Comparison of ENCODE assay signal across 8 cellular contexts in the genomic region with DNA sequence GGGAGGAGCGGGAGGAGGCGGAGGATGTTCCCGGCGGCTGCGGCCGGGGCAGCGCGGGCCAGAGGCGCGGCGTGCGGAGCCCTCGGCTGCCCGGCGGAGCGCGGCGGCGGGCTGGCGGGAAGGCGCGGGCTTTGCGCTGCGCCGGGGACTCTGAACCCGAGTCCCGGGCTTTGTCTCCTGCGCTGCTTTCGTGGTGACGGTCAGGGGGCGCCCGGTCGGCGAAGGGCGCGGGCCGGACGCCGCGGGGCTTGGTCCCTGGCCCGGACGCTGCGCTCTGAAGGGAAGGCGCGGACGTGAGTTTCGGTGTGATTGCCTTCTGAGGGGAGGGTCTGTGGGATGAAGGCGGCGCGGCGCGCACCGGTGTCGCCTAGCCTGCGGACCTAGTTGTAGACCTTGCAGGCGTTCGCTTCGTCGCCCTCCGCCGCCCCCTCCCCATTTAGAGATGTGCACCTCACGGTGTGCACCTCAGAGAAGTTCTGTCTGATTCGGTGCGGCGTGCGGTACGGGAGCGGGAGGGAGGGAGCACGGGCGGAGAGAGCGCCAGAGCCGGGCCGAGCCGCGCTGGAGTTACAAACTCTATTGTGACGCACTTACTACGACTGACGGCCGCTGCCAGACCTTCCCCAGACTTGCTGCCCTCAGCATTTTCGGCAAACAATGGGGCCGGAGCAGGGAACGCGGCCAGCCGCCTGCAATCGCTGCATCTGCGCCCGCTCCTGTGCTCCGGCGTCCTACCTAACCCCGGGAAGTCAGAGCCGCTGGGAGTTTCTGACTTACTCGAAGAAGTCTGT. TPM values are rescaled to one million over a fixed set of nuclear protein-coding genes. Genes with fewer than 3 reads are reported as not detected.
DNase-seq lines count a peak whose midpoint lies in the region; ATAC-seq and TF ChIP-seq lines count a peak whose summit lies in the region.

No MANE protein-coding gene starts in this region.

- no peaks in the 10 kb centered on the region for H3K9me2 ChIP-seq in GM23248 (ENCODE audit: insufficient read depth)

- H3K9ac ChIP-seq in GM23248 (peak overlapping the region; percentile 76), stomach smooth muscle (ENCODE audit: low read length in 2 of 2) (peak overlapping the region; percentile 73 to 74)

- TF ChIP-seq CTCF in BJ (IDR thresholded peaks at IDR 0.05; ENCODE audit: insufficient read depth, low read depth, low read length) (no peak), esophagus muscularis mucosa (IDR thresholded peaks at IDR 0.05) (no peak)

- no peak for ATAC-seq in HG02885 (IDR thresholded peaks at IDR 0.05; ENCODE audit: poor library complexity, unreplicated experiment)

- H3K4me1 ChIP-seq in GM23248 (ENCODE audit: insufficient read depth) (no peaks in the 10 kb centered on the region), esophagus muscularis mucosa (peaks cover 38 to 51% (median 47%) of the 10 kb centered on the region in 4 donors), mononuclear cell (ENCODE audit: insufficient read depth, low read length) (peaks cover 52% of the 10 kb centered on the region), stomach smooth muscle (ENCODE audit: control insufficient read depth, insufficient read depth, low read length) (peaks cover 45% of the 10 kb centered on the region)

- TF ChIP-seq EP300 in esophagus muscularis mucosa (IDR thresholded peaks at IDR 0.05): no peak

- peak overlapping the region; percentile 91 for H3K4me3 ChIP-seq in BJ (ENCODE audit: low read depth, low read length)
- peak overlapping the region; percentile 77 for H3K4me3 ChIP-seq in GM23248
- H3K4me3 ChIP-seq in esophagus muscularis mucosa: peak overlapping the region; percentile 82 to 92 (median 84)
- peak overlapping the region; percentile 78 for H3K4me3 ChIP-seq in mononuclear cell (ENCODE audit: low read length)
- H3K4me3 ChIP-seq in stomach smooth muscle (ENCODE audit: low read length in 2 of 2): peak overlapping the region; percentile 85 to 89

- H3K27ac ChIP-seq in GM23248 (no peak overlapping the region), esophagus muscularis mucosa (replicated peaks in 1 of 4) (peak overlapping the region; percentile 81 to 89 (median 84)), stomach smooth muscle (ENCODE audit: low read length) (no peak overlapping the region)

- no peak for TF ChIP-seq POLR2A in esophagus muscularis mucosa (IDR thresholded peaks at IDR 0.05; ENCODE audit: low read depth)

- peak overlapping the region; percentile 91 for H2AFZ ChIP-seq in GM23248

- peak overlapping the region; percentile 97 for H3K4me2 ChIP-seq in GM23248 (ENCODE audit: unreplicated experiment)

- H4K20me1 ChIP-seq in GM23248 (ENCODE audit: insufficient read depth): no peaks in the 10 kb centered on the region

- H3K27me3 ChIP-seq in BJ (ENCODE audit: control insufficient read depth, insufficient read depth, low read length): no peaks in the 10 kb centered on the region
- H3K27me3 ChIP-seq in GM23248 (replicated peaks; ENCODE audit: insufficient read depth): peaks cover 13% of the 10 kb centered on the region
- H3K27me3 ChIP-seq in esophagus muscularis mucosa: peaks cover 0 to 28% (median 2%) of the 10 kb centered on the region in 4 donors
- peaks cover 29% of the 10 kb centered on the region for H3K27me3 ChIP-seq in mononuclear cell (ENCODE audit: insufficient read depth, low read length)
- peaks cover 12 to 33% of the 10 kb centered on the region in 2 donors for H3K27me3 ChIP-seq in stomach smooth muscle (ENCODE audit: control insufficient read depth in 1 of 2, insufficient read depth in 2 of 2, low read length in 2 of 2)

- CTCF ChIA-PET in BJ (lab: Yijun Ruan, JAX): interaction anchor here (0.6 kb wide), 2 partner anchors 545 to 548 kb away, joined by 3 read pairs; no protein-coding TSS in a partner anchor

- no peaks in the 10 kb centered on the region for H3K79me2 ChIP-seq in GM23248 (ENCODE audit: insufficient read depth)

- no peaks in the 10 kb centered on the region for H3K9me3 ChIP-seq in GM23248 (ENCODE audit: low read depth)
- H3K9me3 ChIP-seq in esophagus muscularis mucosa: no peaks in the 10 kb centered on the region
- H3K9me3 ChIP-seq in mononuclear cell (ENCODE audit: low read depth, low read length): no peaks in the 10 kb centered on the region
- H3K9me3 ChIP-seq in stomach smooth muscle (ENCODE audit: control insufficient read depth in 2 of 2, low read length in 2 of 2): no peaks in the 10 kb centered on the region

- intact Hi-C loops in esophagus muscularis mucosa (cut with DNase I): no loop called here

- WGBS in GM23248 (ENCODE audit: low coverage in 1 of 2, low lambda C conversion rate in 2 of 2, missing lambda C conversion rate in 2 of 2), 2 experiments: 1% methylated on average over 78 to 80 of the region's 92 CpGs
- WGBS in esophagus muscularis mucosa: 1% methylated on average over 32 of the region's 92 CpGs

- H3F3A ChIP-seq in GM23248 (ENCODE audit: insufficient read depth): peaks cover 8% of the 10 kb centered on the region; the same call in 1 of the 2 replicates

- POLR2A ChIA-PET in BJ (lab: Charles Lee): no interaction called here

- peak; percentile 20 for DNase-seq in BJ (ENCODE audit: low read depth)
- DNase-seq in GM23248: peak; percentile 92
- DNase-seq in NCI-H69 (lab: John Stamatoyannopoulos, UW): peak; percentile 73
- peak; percentile 36 for DNase-seq in activated T-cell treated with anti-CD3 and anti-CD28 coated beads for 48 hours (ENCODE audit: low read depth)
- DNase-seq in esophagus muscularis mucosa (ENCODE audit: extremely low spot score): no peak

- H3K36me3 ChIP-seq in BJ (ENCODE audit: control insufficient read depth, insufficient read depth, low read length) (no peaks in the 10 kb centered on the region), GM23248 (ENCODE audit: low read depth) (no peaks in the 10 kb centered on the region), esophagus muscularis mucosa (peaks cover 0 to 33% (median 19%) of the 10 kb centered on the region in 4 donors), stomach smooth muscle (ENCODE audit: control insufficient read depth in 2 of 2, insufficient read depth in 2 of 2, low read length in 2 of 2) (peaks cover 0 to 4% of the 10 kb centered on the region in 2 donors)

- in situ Hi-C loops in GM23248 (cut with MboI): loop anchor here (25.0 kb wide), 1 partner anchor 564 kb away; no protein-coding TSS in a partner anchor

RNA-seq across cellular contexts. Expression of a gene that starts 2.1 kb away (rescaled TPM):
- polyA plus RNA-seq in BJ (2011; rRNA removed): 0.78 and 0.80 TPM in 2 replicates
- polyA minus RNA-seq in BJ (2011; rRNA and poly(A)+ RNA removed): 1.8 and 3.3 TPM in 2 replicates
- total RNA-seq in GM23248 (2014; rRNA removed; shearing (Covaris generic)): under 0.01 and 0.22 TPM in 2 replicates
- 0.43 and 0.55 TPM in 2 replicates for polyA plus RNA-seq in GM23248 (2016; fragmentation: Nextera tagmentation; extraction: Ambion mirVana)
- 10 to 100 TPM in 3 of 4 donors, 1 to 10 TPM in 1; 8.9 to 16.6 (median 13.0) TPM for total RNA-seq in esophagus muscularis mucosa
- total RNA-seq in mononuclear cell: 53.2 TPM

Comparison
In these comparisons a context has a peak if more than half of its experiments do, and no peak if none do; other contexts are left out.
1. H3K27ac ChIP-seq: peak in esophagus muscularis mucosa (4 of 4); none in GM23248 (single experiment) and stomach smooth muscle (single experiment).
2. Peak in every context shown above with its lines, with median percentiles within 50 percentile points of each other: H3K4me3 ChIP-seq.